Comparison of ENCODE assay signal across 9 cellular contexts in genomic region chr3:4994823-4995499, GRCh38. TPM values are rescaled to one million over a fixed set of nuclear protein-coding genes. Genes with fewer than 3 reads are reported as not detected.
DNase-seq lines count a peak whose midpoint lies in the region; ATAC-seq and TF ChIP-seq lines count a peak whose summit lies in the region.
"Had no signal": no experiment of that assay in that cellular context is flagged by ENCODE, and none has a peak within 500 bp of the region (broad histone marks: within the 10 kb centered on the region; RNA-seq: fewer than 3 reads in every experiment).

No MANE protein-coding gene starts in this region.

- H3K36me3 Mint-ChIP-seq in activated naive CD8-positive, alpha-beta T cell treated with anti-CD3 and anti-CD28 coated beads, Interleukin-2, amount 50 U/mL, for 24 hours (ENCODE audit: low read depth), result no peaks in the 10 kb centered on the region
- no peaks in the 10 kb centered on the region for H3K36me3 Mint-ChIP-seq in activated naive CD8-positive, alpha-beta T cell treated with anti-CD3 and anti-CD28 coated beads for 36 hours

- no peak for TF ChIP-seq CTCF in foreskin fibroblast (IDR thresholded peaks at IDR 0.05; ENCODE audit: low read depth, low read length)

- H3K4me1 Mint-ChIP-seq in activated naive CD8-positive, alpha-beta T cell treated with anti-CD3 and anti-CD28 coated beads, Interleukin-2, amount 50 U/mL, for 24 hours, result peaks cover 46% of the 10 kb centered on the region
- peaks cover 18% of the 10 kb centered on the region for H3K4me1 Mint-ChIP-seq in activated naive CD8-positive, alpha-beta T cell treated with anti-CD3 and anti-CD28 coated beads for 36 hours

- peak overlapping the region; percentile 81 for H3K27ac Mint-ChIP-seq in activated naive CD8-positive, alpha-beta T cell treated with anti-CD3 and anti-CD28 coated beads, Interleukin-2, amount 50 U/mL, for 24 hours
- no peak overlapping the region for H3K27ac Mint-ChIP-seq in activated naive CD8-positive, alpha-beta T cell treated with anti-CD3 and anti-CD28 coated beads for 36 hours

- no peak overlapping the region for H3K4me3 Mint-ChIP-seq in activated naive CD8-positive, alpha-beta T cell treated with anti-CD3 and anti-CD28 coated beads, Interleukin-2, amount 50 U/mL, for 24 hours
- no peak overlapping the region for H3K4me3 Mint-ChIP-seq in activated naive CD8-positive, alpha-beta T cell treated with anti-CD3 and anti-CD28 coated beads for 36 hours

- no peaks in the 10 kb centered on the region for H3K9me3 Mint-ChIP-seq in activated naive CD8-positive, alpha-beta T cell treated with anti-CD3 and anti-CD28 coated beads, Interleukin-2, amount 50 U/mL, for 24 hours
- H3K9me3 Mint-ChIP-seq in activated naive CD8-positive, alpha-beta T cell treated with anti-CD3 and anti-CD28 coated beads for 36 hours, result no peaks in the 10 kb centered on the region

- in situ Hi-C loops in SK-MEL-5 (cut with HindIII; ENCODE audit: low pct_unique_long_range_greater_than_20kb, low sequenced_read_pairs), result no loop called here

- no peak overlapping the region for H3K4me3 ChIP-seq in foreskin fibroblast (ENCODE audit: low read depth in 1 of 2, low read length in 2 of 2)

- peak; percentile 25 for ATAC-seq in activated naive CD8-positive, alpha-beta T cell treated with anti-CD3 and anti-CD28 coated beads, Interleukin-2, amount 50 U/mL, for 24 hours
- no peak for ATAC-seq in GM19397 (IDR thresholded peaks at IDR 0.05; ENCODE audit: unreplicated experiment)

- DNase-seq in activated naive CD8-positive, alpha-beta T cell treated with anti-CD3 and anti-CD28 coated beads, Interleukin-2, amount 50 U/mL, for 24 hours, result no peak
- DNase-seq in activated naive CD8-positive, alpha-beta T cell treated with anti-CD3 and anti-CD28 coated beads for 36 hours, result no peak
- DNase-seq in SK-MEL-5 (ENCODE audit: low read depth, low spot score) (peak; percentile 44), foreskin fibroblast (peak; percentile 79 to 83), renal cortical epithelial cell (ENCODE audit: low read depth) (peak; percentile 98), NCI-H146 treated with DMSO at 0.1 percent for 48 hours (lab: John Stamatoyannopoulos, UW; ENCODE audit: unreplicated experiment) (no peak)
- no peak for DNase-seq in NK-92 treated with Interleukin-12 subunit alpha and Interleukin-12 subunit beta, amount 100 ng/mL, for 24 hours (lab: John Stamatoyannopoulos, UW)
- DNase-seq: DND-41 had no signal

- H3K27me3 Mint-ChIP-seq in activated naive CD8-positive, alpha-beta T cell treated with anti-CD3 and anti-CD28 coated beads, Interleukin-2, amount 50 U/mL, for 24 hours, result no peaks in the 10 kb centered on the region
- no peaks in the 10 kb centered on the region for H3K27me3 Mint-ChIP-seq in activated naive CD8-positive, alpha-beta T cell treated with anti-CD3 and anti-CD28 coated beads for 36 hours

RNA-seq across cellular contexts. Expression of gene BHLHE40, which starts 15.7 kb away (rescaled TPM):
- 100 to 1,000 TPM; 292 to 294 TPM for total RNA-seq in activated naive CD8-positive, alpha-beta T cell treated with anti-CD3 and anti-CD28 coated beads for 36 hours
- 61.3 and 81.0 TPM in 2 replicates for total RNA-seq in SK-MEL-5 (2014; rRNA removed; shearing (Covaris generic))
- polyA plus RNA-seq in SK-MEL-5 (2015; cell fraction: cytosol; rRNA removed), result 114 and 135 TPM in 2 replicates
- 98.2 and 128 TPM in 2 replicates for polyA plus RNA-seq in SK-MEL-5 (2015; cell fraction: nucleus; rRNA removed)
- 35.9 and 75.4 TPM in 2 replicates for total RNA-seq in renal cortical epithelial cell

Comparison
In these comparisons a context has a peak if more than half of its experiments do, and no peak if none do; other contexts are left out.
1. DNase-seq: peak in SK-MEL-5 (single experiment), foreskin fibroblast (2 of 2) and renal cortical epithelial cell (single experiment); none in activated naive CD8-positive, alpha-beta T cell treated with anti-CD3 and anti-CD28 coated beads, Interleukin-2, amount 50 U/mL, for 24 hours (single experiment), activated naive CD8-positive, alpha-beta T cell treated with anti-CD3 and anti-CD28 coated beads for 36 hours (single experiment), NK-92 treated with Interleukin-12 subunit alpha and Interleukin-12 subunit beta, amount 100 ng/mL, for 24 hours (single experiment) and NCI-H146 treated with DMSO at 0.1 percent for 48 hours (single experiment).